In the genomic region with DNA sequence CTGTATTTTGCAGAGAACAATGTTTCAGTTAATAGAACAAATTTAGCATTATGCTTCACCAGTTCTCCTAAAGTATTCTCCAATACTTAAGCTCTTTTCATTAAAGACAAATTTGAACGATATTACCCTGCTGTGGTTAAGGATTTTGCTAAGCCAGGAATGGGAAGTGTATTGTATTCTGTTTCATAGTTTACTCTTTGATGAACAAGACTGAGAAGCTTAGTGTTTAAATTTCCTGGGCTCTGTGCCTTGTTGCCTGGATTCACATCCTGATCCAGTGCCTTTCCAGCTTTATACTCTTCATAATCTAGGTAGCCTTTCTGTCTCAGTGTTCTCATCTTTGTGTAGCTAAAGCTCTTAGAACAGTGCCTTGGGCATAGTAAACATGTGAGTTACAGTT, we compare ENCODE assay signal across 22 cellular contexts.
"Had no signal": no experiment of that assay in that cellular context is flagged by ENCODE, and none has a peak within 500 bp of the region (broad histone marks: within the 10 kb centered on the region; RNA-seq: fewer than 3 reads in every experiment).

No MANE protein-coding gene starts in this region.

- ATAC-seq: left ventricle myocardium superior; lower lobe of right lung; natural killer cell; pancreas; stimulated activated effector memory CD8-positive, alpha-beta T cell treated with anti-CD3 and anti-CD28 coated beads, Interleukin-12 subunit alpha, Interleukin-12 subunit beta, amount 100 ng/mL, for 72 hours had no signal

- H3K4me3 ChIP-seq: coronary artery, esophagus muscularis mucosa, lower lobe of right lung, pancreas, prostate gland, right atrium auricular region, sigmoid colon, stomach, thyroid gland, vagina had no signal

- H3K27ac Mint-ChIP-seq: memory B cell; natural killer cell; stimulated activated effector memory CD8-positive, alpha-beta T cell treated with anti-CD3 and anti-CD28 coated beads, Interleukin-12 subunit alpha, Interleukin-12 subunit beta, amount 100 ng/mL, for 72 hours had no signal

- H3K36me3 Mint-ChIP-seq: natural killer cell; stimulated activated effector memory CD8-positive, alpha-beta T cell treated with anti-CD3 and anti-CD28 coated beads, Interleukin-12 subunit alpha, Interleukin-12 subunit beta, amount 100 ng/mL, for 72 hours had no signal

- H3K4me3 Mint-ChIP-seq: memory B cell; natural killer cell; stimulated activated effector memory CD8-positive, alpha-beta T cell treated with anti-CD3 and anti-CD28 coated beads, Interleukin-12 subunit alpha, Interleukin-12 subunit beta, amount 100 ng/mL, for 72 hours had no signal

- H3K36me3 ChIP-seq: esophagus muscularis mucosa, lower lobe of right lung, neutrophil, pancreas, prostate gland, right atrium auricular region, sigmoid colon, stomach, thyroid gland, vagina had no signal

- H3K9me3 ChIP-seq: esophagus muscularis mucosa, lower lobe of right lung, neutrophil, pancreas, prostate gland, right atrium auricular region, thyroid gland, vagina had no signal

- H3K4me1 ChIP-seq: lower lobe of right lung, pancreas, prostate gland, stomach, thyroid gland, vagina had no signal

- H3K9me3 Mint-ChIP-seq: natural killer cell had no signal

- H3K27ac ChIP-seq: coronary artery, esophagus muscularis mucosa, lower lobe of right lung, neutrophil, pancreas, prostate gland, right atrium auricular region, sigmoid colon, stomach, thyroid gland, vagina had no signal

- H3K4me1 Mint-ChIP-seq: memory B cell; natural killer cell; stimulated activated effector memory CD8-positive, alpha-beta T cell treated with anti-CD3 and anti-CD28 coated beads, Interleukin-12 subunit alpha, Interleukin-12 subunit beta, amount 100 ng/mL, for 72 hours had no signal

- H3K27me3 ChIP-seq: esophagus muscularis mucosa, neutrophil, pancreas, right atrium auricular region, sigmoid colon, stomach, thyroid gland, vagina had no signal

- DNase-seq: dermis blood vessel endothelial cell; effector memory CD4-positive, alpha-beta T cell; head of caudate nucleus; left ventricle myocardium superior; lower lobe of right lung; natural killer cell; pancreas; sigmoid colon; stimulated activated CD4-positive, alpha-beta T cell treated with anti-CD3 and anti-CD28 coated beads, Interleukin-2, amount 100 ng/mL, for 24 hours; stimulated activated CD4-positive, alpha-beta T cell treated with anti-CD3 and anti-CD28 coated beads, Interleukin-4, amount 100 ng/mL, for 24 hours; stimulated activated naive CD4-positive, alpha-beta T cell treated with Interleukin-2 at 50 U/mL for 16 hours; stomach; thyroid gland; trophoblast cell had no signal
